Comparison of ENCODE assay signal across 11 cellular contexts in the genomic region with DNA sequence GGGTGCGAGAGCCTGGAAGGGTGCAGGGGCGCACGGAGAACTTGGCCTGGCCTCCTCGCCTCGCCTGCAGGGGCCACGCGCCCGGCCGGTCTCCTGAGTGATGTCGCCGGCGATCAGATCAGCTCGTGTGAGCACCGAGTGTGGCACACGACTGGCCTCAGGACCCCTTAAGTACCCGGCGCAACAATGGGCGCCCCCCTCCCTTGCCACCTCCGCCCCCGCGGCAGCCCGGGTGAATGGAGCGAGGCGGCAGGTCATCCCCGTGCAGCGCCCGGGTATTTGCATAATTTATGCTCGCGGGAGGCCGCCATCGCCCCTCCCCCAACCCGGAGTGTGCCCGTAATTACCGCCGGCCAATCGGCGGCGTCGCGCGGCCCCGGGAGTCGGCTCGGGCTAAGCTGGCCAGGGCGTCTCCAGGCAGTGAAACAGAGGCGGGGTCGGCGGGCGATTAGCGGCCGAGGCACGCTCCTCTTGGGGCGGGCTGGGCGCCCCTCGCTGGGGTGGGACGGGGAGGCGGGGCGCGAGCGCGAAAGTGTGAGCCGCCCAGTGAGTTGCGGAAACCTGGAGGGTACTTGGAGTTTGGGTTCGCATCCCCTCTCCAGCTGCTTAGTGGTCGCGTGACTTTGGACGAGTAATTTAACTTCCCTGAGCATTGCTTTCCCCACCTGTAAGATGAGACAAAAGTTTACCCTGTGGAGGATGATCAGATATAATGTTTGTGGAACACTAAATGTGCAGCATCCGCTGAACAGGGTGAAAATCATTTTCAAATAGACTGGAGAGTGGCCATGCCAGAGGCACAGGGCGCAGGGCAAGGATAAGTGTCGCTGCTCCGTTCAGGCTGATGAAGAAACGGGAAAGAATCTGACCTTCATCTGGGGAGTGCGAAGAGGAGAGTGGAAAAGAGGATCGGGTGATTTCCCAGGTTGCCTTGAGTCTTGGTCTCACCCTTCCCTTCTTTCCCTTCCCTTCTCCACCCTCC. TPM values are rescaled to one million over a fixed set of nuclear protein-coding genes. Genes with fewer than 3 reads are reported as not detected.
DNase-seq lines count a peak whose midpoint lies in the region; ATAC-seq and TF ChIP-seq lines count a peak whose summit lies in the region.
"Had no signal": no experiment of that assay in that cellular context is flagged by ENCODE, and none has a peak within 500 bp of the region (broad histone marks: within the 10 kb centered on the region; RNA-seq: fewer than 3 reads in every experiment).

A gene with protein sequence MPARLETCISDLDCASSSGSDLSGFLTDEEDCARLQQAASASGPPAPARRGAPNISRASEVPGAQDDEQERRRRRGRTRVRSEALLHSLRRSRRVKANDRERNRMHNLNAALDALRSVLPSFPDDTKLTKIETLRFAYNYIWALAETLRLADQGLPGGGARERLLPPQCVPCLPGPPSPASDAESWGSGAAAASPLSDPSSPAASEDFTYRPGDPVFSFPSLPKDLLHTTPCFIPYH (minus strand): TSS at position 145 of the 982 bp plus-strand sequence. CDS start 274 bp downstream, outside the sequence.

- H3K56ac ChIP-seq in IMR-90 (ENCODE audit: extremely low read depth, insufficient read depth, low read length): no peak within 1 kb of the TSS

- no peak within 1 kb of the TSS for H2BK15ac ChIP-seq in IMR-90 (ENCODE audit: low read depth, low read length)

- no peak within 1 kb of the TSS for H4K91ac ChIP-seq in IMR-90 (ENCODE audit: insufficient read depth, low read depth, low read length)

- H3K9me3 ChIP-seq in BLaER1 treated with 17β-estradiol and CSF1 and Interleukin-3, amounts not matched to agents 10 nM and 100 nM (replicated peaks in 1 of 11): peaks cover 22 to 40% (median 32%) of the 10 kb centered on the region in 11 experiments
- H3K9me3 ChIP-seq in IMR-90 (ENCODE audit: control insufficient read depth, insufficient read depth, low read length): peaks cover 5% of the 10 kb centered on the region
- no peaks in the 10 kb centered on the region for H3K9me3 ChIP-seq in ascending aorta
- H3K9me3 ChIP-seq in mucosa of descending colon: no peaks in the 10 kb centered on the region

- no peak within 1 kb of the TSS for H3K14ac ChIP-seq in IMR-90 (replicated peaks; ENCODE audit: low read depth, low read length)

- H3K4me3 ChIP-seq in BLaER1 treated with 17β-estradiol and CSF1 and Interleukin-3, amounts not matched to agents 10 nM and 100 nM: peak within 1 kb of the TSS; percentile 33 to 59 (median 45); a peak in 19 of 20 replicates
- no peak within 1 kb of the TSS for H3K4me3 ChIP-seq in IMR-90 (ENCODE audit: insufficient read depth, low read depth, low read length)
- H3K4me3 ChIP-seq in ascending aorta: peak within 1 kb of the TSS; percentile 12 to 14
- H3K4me3 ChIP-seq in mucosa of descending colon: no peak within 1 kb of the TSS

- no peak within 1 kb of the TSS for H3K9ac ChIP-seq in BLaER1 treated with 17β-estradiol and CSF1 and Interleukin-3, amounts not matched to agents 10 nM and 100 nM
- no peak within 1 kb of the TSS for H3K9ac ChIP-seq in IMR-90 (ENCODE audit: low read depth, low read length)

- no peak within 1 kb of the TSS for H3K27ac ChIP-seq in BLaER1 treated with 17β-estradiol and CSF1 and Interleukin-3, amounts not matched to agents 10 nM and 100 nM
- H3K27ac ChIP-seq in IMR-90 (ENCODE audit: insufficient read depth, low read length): no peak within 1 kb of the TSS
- H3K27ac ChIP-seq in ascending aorta: no peak within 1 kb of the TSS
- H3K27ac ChIP-seq: brain microvascular endothelial cell had no signal

- H2AFZ ChIP-seq in IMR-90 (replicated peaks; ENCODE audit: low read length, poor library complexity): peak within 1 kb of the TSS; percentile 80

- no peak within 1 kb of the TSS for H2BK120ac ChIP-seq in IMR-90 (ENCODE audit: low read depth, low read length)

- no peak within 1 kb of the TSS for H3K18ac ChIP-seq in IMR-90 (ENCODE audit: low read depth, low read length)

- H3K23ac ChIP-seq in IMR-90 (ENCODE audit: low read depth, low read length): no peak within 1 kb of the TSS

- no peak for TF ChIP-seq RAD21 in IMR-90 (IDR thresholded peaks at IDR 0.05; ENCODE audit: low read length)

- H3K79me1 ChIP-seq in IMR-90 (ENCODE audit: low read depth in 1 of 2, low read length in 2 of 2): no peaks in the 10 kb centered on the region

- ATAC-seq in IMR-90 (ENCODE audit: low read depth) (no peak), mucosa of descending colon (peak; percentile 26), HG02981 (IDR thresholded peaks at IDR 0.05; ENCODE audit: unreplicated experiment) (no peak)

- H3K4me1 ChIP-seq in BLaER1 treated with 17β-estradiol and CSF1 and Interleukin-3, amounts not matched to agents 10 nM and 100 nM: peaks cover 0 to 12% (median 6%) of the 10 kb centered on the region in 10 experiments; a peak in 9 of 20 replicates
- H3K4me1 ChIP-seq in IMR-90 (ENCODE audit: control insufficient read depth, insufficient read depth, low read length): no peaks in the 10 kb centered on the region
- peaks cover 0 to 4% of the 10 kb centered on the region in 2 donors for H3K4me1 ChIP-seq in ascending aorta
- H3K4me1 ChIP-seq in mucosa of descending colon (ENCODE audit: low read depth): peaks cover 11% of the 10 kb centered on the region

- no peaks in the 10 kb centered on the region for H3K36me3 ChIP-seq in BLaER1 treated with 17β-estradiol and CSF1 and Interleukin-3, amounts not matched to agents 10 nM and 100 nM
- H3K36me3 ChIP-seq in IMR-90 (ENCODE audit: control insufficient read depth, insufficient read depth, low read length) (no peaks in the 10 kb centered on the region), ascending aorta (no peaks in the 10 kb centered on the region), mucosa of descending colon (ENCODE audit: low read depth) (no peaks in the 10 kb centered on the region)
- H3K36me3 ChIP-seq: brain microvascular endothelial cell had no signal

- POLR2A ChIA-PET in IMR-90 (lab: Charles Lee; ENCODE audit: unreplicated experiment): no interaction called here

- H3K4me2 ChIP-seq in BLaER1 treated with 17β-estradiol and CSF1 and Interleukin-3, amounts not matched to agents 10 nM and 100 nM: peak within 1 kb of the TSS; percentile 51 to 79 (median 64)
- no peak within 1 kb of the TSS for H3K4me2 ChIP-seq in IMR-90 (ENCODE audit: low read depth, low read length)

- BruUV-seq in IMR-90 (replicated peaks; lab: Mats Ljungman, UMichigan): no TSS peak

- no peak within 1 kb of the TSS for H4K8ac ChIP-seq in IMR-90 (ENCODE audit: low read depth in 2 of 2, low read length in 2 of 2)

- no peak within 1 kb of the TSS for H2BK5ac ChIP-seq in IMR-90 (ENCODE audit: low read depth, low read length, poor library complexity, severe bottlenecking)

- TF ChIP-seq CTCF in IMR-90 (conservative IDR thresholded peaks at IDR 0.05; ENCODE audit: low read depth, low read length): no peak
- TF ChIP-seq CTCF in ascending aorta (IDR thresholded peaks at IDR 0.05): no peak
- no peak for TF ChIP-seq CTCF in mucosa of descending colon (IDR thresholded peaks at IDR 0.05)

- H2AK9ac ChIP-seq in IMR-90 (replicated peaks; ENCODE audit: low read depth, low read length, poor library complexity): no peak within 1 kb of the TSS

- H2BK20ac ChIP-seq in IMR-90 (ENCODE audit: low read depth, low read length): no peak within 1 kb of the TSS

- intact Hi-C loops in IMR-90 (cut with micrococcal nuclease): no loop called here
- intact Hi-C loops in ascending aorta (cut with DNase I): no loop called here
- intact Hi-C loops in mucosa of descending colon (cut with DNase I, micrococcal nuclease): no loop called here

- no peak within 1 kb of the TSS for H4K5ac ChIP-seq in IMR-90 (ENCODE audit: low read depth, low read length)

- H4K20me1 ChIP-seq in BLaER1 treated with 17β-estradiol and CSF1 and Interleukin-3, amounts not matched to agents 10 nM and 100 nM: peaks cover 0 to 28% (median 16%) of the 10 kb centered on the region in 11 experiments; a peak in 8 of 22 replicates
- H4K20me1 ChIP-seq in IMR-90 (ENCODE audit: insufficient read depth, low read length): no peaks in the 10 kb centered on the region

- no peak within 1 kb of the TSS for H3K4ac ChIP-seq in IMR-90 (ENCODE audit: low read depth, low read length)

- no peak within 1 kb of the TSS for H2AK5ac ChIP-seq in IMR-90 (ENCODE audit: low read depth, low read length)

- CTCF ChIA-PET in IMR-90 (lab: Yijun Ruan, JAX): no interaction called here

- peaks cover 92 to 98% (median 97%) of the 10 kb centered on the region in 11 experiments for H3K27me3 ChIP-seq in BLaER1 treated with 17β-estradiol and CSF1 and Interleukin-3, amounts not matched to agents 10 nM and 100 nM
- H3K27me3 ChIP-seq in IMR-90 (ENCODE audit: control insufficient read depth, insufficient read depth, low read length): peaks cover 89% of the 10 kb centered on the region
- peaks cover 9% of the 10 kb centered on the region for H3K27me3 ChIP-seq in ascending aorta

- DNase-seq in IMR-90 (no peak), ascending aorta (ENCODE audit: low spot score in 2 of 2) (peak in 1 of 2 donors; percentile 46), mucosa of descending colon (peak in 1 of 3 donors; percentile 36), hippocampal formation (lab: John Stamatoyannopoulos, UW) (no peak), epidermal melanocyte (ENCODE audit: insufficient read length, low spot score) (no peak)
- no peak for DNase-seq in stimulated activated naive CD4-positive, alpha-beta T cell treated with Interleukin-2 at 50 U/mL for 16 hours (lab: John Stamatoyannopoulos, UW)
- DNase-seq: activated B cell treated with CpG ODN at 0.5 μM for 24 hours, brain microvascular endothelial cell, NCI-H2081 treated with DMSO at 0.1 percent for 48 hours had no signal

- in situ Hi-C loops in IMR-90 (cut with MboI; ENCODE audit: low sequenced_read_pairs): no loop called here

- H3K9me1 ChIP-seq in IMR-90 (ENCODE audit: insufficient read depth, low read length): no peaks in the 10 kb centered on the region

- dilution Hi-C loops in IMR-90 (cut with HindIII; ENCODE audit: low sequenced_read_pairs, unreplicated experiment): no loop called here

- TF ChIP-seq POLR2A in IMR-90 (IDR thresholded peaks at IDR 0.05; ENCODE audit: low read depth, low read length): no peak

- WGBS in IMR-90 (ENCODE audit: extremely low coverage in 2 of 2, insufficient read length in 1 of 2), 2 experiments: 0% methylated on average over 31 of the region's 74 CpGs; no CpG with 5 or more reads in 1 of the 2 experiments

TF ChIP-seq in IMR-90, 13 proteins besides CTCF, POLR2A, EP300 and RAD21 (continues in another document):
- no peak for TF ChIP-seq CHD1 (IDR thresholded peaks at IDR 0.05; ENCODE audit: low read depth, low read length)
- no peak for TF ChIP-seq SMC3 (IDR thresholded peaks at IDR 0.05; ENCODE audit: low read depth, low read length)

RNA-seq across cellular contexts. Expression of the gene that starts here (rescaled TPM):
- not detected in 2 replicates for total RNA-seq in IMR-90 (2012; rRNA removed)
- polyA plus RNA-seq in IMR-90 (2012; rRNA removed): not detected in 2 replicates
- polyA plus RNA-seq in IMR-90 (2012; cell fraction: cytosol; rRNA removed): not detected in 2 replicates
- polyA plus RNA-seq in IMR-90 (2012; cell fraction: nucleus; rRNA removed; ENCODE audit: low replicate concordance): not detected in 2 replicates
- total RNA-seq in ascending aorta: not detected
- total RNA-seq in mucosa of descending colon: not detected
- total RNA-seq: activated B cell treated with CpG ODN at 0.5 μM for 24 hours had no signal

Comparison
In these comparisons a context has a peak if more than half of its experiments do, and no peak if none do; other contexts are left out.
1. Peak in ATAC-seq in mucosa of descending colon; RNA of the gene not detected or under 1 TPM.
2. H3K4me3 ChIP-seq: peak in BLaER1 treated with 17β-estradiol and CSF1 and Interleukin-3, amounts not matched to agents 10 nM and 100 nM (10 of 10) and ascending aorta (2 of 2); none in IMR-90 (single experiment) and mucosa of descending colon (single experiment).